Comparison of ENCODE assay signal across 18 cellular contexts in the genomic region with DNA sequence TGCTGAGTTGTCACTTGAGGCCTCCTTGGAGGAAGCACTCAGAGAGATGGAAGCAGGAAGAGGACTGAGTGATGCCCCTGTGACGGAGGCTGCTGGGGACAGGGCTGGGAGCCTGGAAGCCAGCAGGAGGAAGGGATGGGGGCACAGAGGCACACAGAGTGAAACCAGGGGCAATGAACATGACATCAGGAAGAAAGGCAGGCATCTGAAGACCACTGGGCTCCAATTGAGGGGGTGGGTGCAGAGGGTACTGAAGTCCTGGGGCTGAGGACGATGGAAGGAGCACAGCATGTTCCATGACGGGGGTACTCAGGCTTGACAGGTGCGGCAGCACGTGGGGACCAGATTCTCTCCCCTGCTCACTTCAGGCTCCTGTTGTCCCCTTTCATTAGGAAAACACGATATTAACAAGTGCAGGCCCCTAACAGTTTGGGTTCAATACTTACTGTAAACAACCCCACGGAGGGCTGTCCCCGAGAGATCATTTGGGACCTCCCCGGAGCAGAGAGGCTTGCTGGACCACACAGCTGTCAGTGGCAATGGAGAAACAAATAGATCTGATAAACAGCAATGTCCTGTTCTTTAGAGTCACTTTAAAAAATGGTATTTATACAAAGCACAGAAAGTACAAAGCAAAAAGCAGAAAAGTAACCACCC. TPM values are rescaled to one million over a fixed set of nuclear protein-coding genes. Genes with fewer than 3 reads are reported as not detected.
DNase-seq lines count a peak whose midpoint lies in the region; ATAC-seq, FAIRE-seq and TF ChIP-seq lines count a peak whose summit lies in the region.
"Had no signal": no experiment of that assay in that cellular context is flagged by ENCODE, and none has a peak within 500 bp of the region (broad histone marks: within the 10 kb centered on the region; RNA-seq: fewer than 3 reads in every experiment).

No MANE protein-coding gene starts in this region.

- no peak for DNase-seq in K562 (ENCODE audit: extremely low read depth in 1 of 4, low spot score in 3 of 4)
- no peak for DNase-seq in NCI-H2081 (lab: John Stamatoyannopoulos, UW)
- DNase-seq in stimulated activated CD4-positive, alpha-beta T cell treated with anti-CD3 and anti-CD28 coated beads, Interleukin-4, amount 100 ng/mL, for 24 hours = no peak
- DNase-seq: activated CD4-positive, alpha-beta T cell treated with anti-CD3 and anti-CD28 coated beads for 1 hour; brain microvascular endothelial cell; left ventricle myocardium superior; NCI-H510A had no signal

- peak overlapping the region; percentile 55 for H3K4me2 ChIP-seq in DOHH2 (ENCODE audit: low read length)
- no peak overlapping the region for H3K4me2 ChIP-seq in K562 (ENCODE audit: insufficient read depth, low read length)

- H4K20me1 ChIP-seq in DOHH2 (ENCODE audit: control insufficient read depth, insufficient read depth, low read depth, low read length) = peaks cover 10% of the 10 kb centered on the region
- H4K20me1 ChIP-seq in K562 (replicated peaks; ENCODE audit: control insufficient read depth, insufficient read depth, low read length) = no peaks in the 10 kb centered on the region

- H2AFZ ChIP-seq in K562 (ENCODE audit: low read depth, low read length) = no peak overlapping the region

- in situ Hi-C loops in K562 (cut with MboI) = no loop called here

- TF ChIP-seq POLR2A in K562 (conservative IDR thresholded peaks at IDR 0.05) = no peak

- no peak overlapping the region for H3K27ac ChIP-seq in DOHH2 (ENCODE audit: low read depth, low read length)
- H3K27ac ChIP-seq in K562 (ENCODE audit: extremely low read depth, low read depth, low read length) = no peak overlapping the region
- H3K27ac ChIP-seq in neutrophil = peak overlapping the region; percentile 98
- H3K27ac ChIP-seq: brain microvascular endothelial cell had no signal

- POLR2A ChIA-PET in K562 (lab: Yijun Ruan, JAX) = no interaction called here

- no peak for TF ChIP-seq EP300 in K562 (IDR thresholded peaks at IDR 0.05; ENCODE audit: low read length)

- peaks cover 58% of the 10 kb centered on the region for H3K36me3 ChIP-seq in DOHH2 (ENCODE audit: control insufficient read depth, low read length)
- H3K36me3 ChIP-seq in K562 (ENCODE audit: control insufficient read depth, insufficient read depth, low read length) = no peaks in the 10 kb centered on the region
- H3K36me3 ChIP-seq in neutrophil = peaks cover 22% of the 10 kb centered on the region
- H3K36me3 ChIP-seq: brain microvascular endothelial cell had no signal

- TF ChIP-seq CTCF in DOHH2 (IDR thresholded peaks at IDR 0.05; ENCODE audit: low read depth, low read length, poor library complexity, severe bottlenecking) (no peak), K562 (IDR thresholded peaks at IDR 0.05 in 2 of 3, conservative IDR thresholded peaks at IDR 0.05 in 1 of 3; ENCODE audit: insufficient read depth in 2 of 3, low read depth in 1 of 3, low read length in 3 of 3) (no peak), neutrophil (IDR thresholded peaks at IDR 0.05) (no peak)

- H3F3A ChIP-seq in DOHH2 (ENCODE audit: control insufficient read depth, insufficient read depth) = peaks cover 7% of the 10 kb centered on the region

- CTCF ChIA-PET in K562 (lab: Yijun Ruan, JAX; ENCODE audit: low intra/inter-chr PET ratio) = no interaction called here

- H3K4me3 ChIP-seq in DOHH2 (ENCODE audit: low read length) (peak overlapping the region; percentile 18; the same call in 1 of the 2 replicates), K562 (no peak overlapping the region), neutrophil (ENCODE audit: low read depth in 1 of 2, low read length in 1 of 2) (peak overlapping the region in 1 of 2 experiments; percentile 6)

- 40% methylated on average over 9 of the region's 9 CpGs for WGBS in K562 (ENCODE audit: insufficient coverage, low coverage, missing lambda C conversion rate)

- no peaks in the 10 kb centered on the region for H3K9me2 ChIP-seq in DOHH2 (replicated peaks; ENCODE audit: control insufficient read depth, low read length)

- H3K4me1 ChIP-seq in DOHH2 (ENCODE audit: control insufficient read depth, low read length) (peaks cover 67% of the 10 kb centered on the region), K562 (replicated peaks in 1 of 2; ENCODE audit: control insufficient read depth in 2 of 2, insufficient read depth in 2 of 2, low read length in 2 of 2) (peaks cover 0 to 11% of the 10 kb centered on the region in 2 experiments; a peak in 4 of 5 replicates), neutrophil (ENCODE audit: control insufficient read depth in 1 of 2, insufficient read depth in 1 of 2, low read depth in 1 of 2, low read length in 1 of 2) (peaks cover 82 to 86% of the 10 kb centered on the region in 2 experiments)

- FAIRE-seq in K562 (lab: Jason Lieb, UNC) = no peak
- FAIRE-seq: G401.6 had no signal

- H3K27me3 ChIP-seq in DOHH2 (ENCODE audit: control insufficient read depth, low read length) (no peaks in the 10 kb centered on the region), K562 (ENCODE audit: control insufficient read depth in 2 of 2, insufficient read depth in 2 of 2, low read length in 2 of 2) (no peaks in the 10 kb centered on the region), neutrophil (no peaks in the 10 kb centered on the region)
- H3K27me3 ChIP-seq: brain microvascular endothelial cell had no signal

- no peaks in the 10 kb centered on the region for H3K9me1 ChIP-seq in K562 (ENCODE audit: control insufficient read depth, insufficient read depth, low read length)

- no peak overlapping the region for H3K9ac ChIP-seq in K562 (ENCODE audit: insufficient read depth in 1 of 2, low read depth in 2 of 2, low read length in 2 of 2)

- H3K79me2 ChIP-seq in DOHH2 (ENCODE audit: control insufficient read depth, low read length) (peaks cover 90% of the 10 kb centered on the region), K562 (ENCODE audit: control insufficient read depth, insufficient read depth, low read length) (no peaks in the 10 kb centered on the region)

- ATAC-seq in HG02642 (IDR thresholded peaks at IDR 0.05; ENCODE audit: poor library complexity, unreplicated experiment) (peak; percentile 42), K562 (no peak), HG03175 (IDR thresholded peaks at IDR 0.05; ENCODE audit: unreplicated experiment) (no peak), HG02798 (IDR thresholded peaks at IDR 0.05; ENCODE audit: poor library complexity, unreplicated experiment) (no peak)
- ATAC-seq: left ventricle myocardium superior had no signal

- no peak for TF ChIP-seq RAD21 in K562 (CRISPR knock-in tag; conservative IDR thresholded peaks at IDR 0.05 in 1 of 2, IDR thresholded peaks at IDR 0.05 in 1 of 2)

- no TSS peak for BruUV-seq in K562 (replicated peaks; lab: Mats Ljungman, UMichigan)

- intact Hi-C loops in K562 (cut with micrococcal nuclease) = no loop called here

- H3K9me3 ChIP-seq in DOHH2 (ENCODE audit: control insufficient read depth, insufficient read depth, low read length) = 0 out of 2 replicates have a peak, but pooled peaks cover 7% of the 10 kb centered on the region
- H3K9me3 ChIP-seq in K562 (replicated peaks; ENCODE audit: control insufficient read depth, insufficient read depth, low read depth, low read length) = peaks cover 3% of the 10 kb centered on the region; the same call in 1 of the 2 replicates
- no peaks in the 10 kb centered on the region for H3K9me3 ChIP-seq in neutrophil

RNA-seq across cellular contexts. Expression of a gene that starts 8.7 kb away (rescaled TPM):
- 2.4 and 2.7 TPM in 2 replicates for total RNA-seq in K562 (2011; cell fraction: chromatin; rRNA removed; ENCODE audit: low replicate concordance)
- 1.5 and 1.6 TPM in 2 replicates for total RNA-seq in K562 (2011; cell fraction: nucleolus; rRNA removed)
- 1.3 and 3.4 TPM in 2 replicates for total RNA-seq in K562 (2011; cell fraction: nucleoplasm; rRNA removed)
- total RNA-seq in K562 (2014; rRNA removed) = 1.9 and 3.1 TPM in 2 replicates
- total RNA-seq in K562 (2014; rRNA removed; fragmentation: Illumina TruSeq; extraction: Trizol) = 2.3 and 3.9 TPM in 2 replicates
- 4.5 and 6.2 TPM in 2 replicates for total RNA-seq in K562 (2015; rRNA removed; fragmentation: Illumina TruSeq; extraction: Trizol)
- total RNA-seq in K562 (2021) = 4.3 and 5.6 TPM in 2 replicates
- 0.78 and 9.7 TPM in 2 replicates for polyA plus RNA-seq in K562 (2011; rRNA removed)
- polyA plus RNA-seq in K562 (2011; cell fraction: cytosol; rRNA removed) = 0.67 and 4.5 TPM in 2 replicates
- polyA plus RNA-seq in K562 (2011; cell fraction: nucleus; rRNA removed) = 2.0 and 13.9 TPM in 2 replicates
- 3.4 and 7.8 TPM in 2 replicates for polyA plus RNA-seq in K562 (2012)
- polyA plus RNA-seq in K562 (2014; fragmentation: Illumina TruSeq; extraction: Trizol) = 3.7 and 4.2 TPM in 2 replicates
- polyA plus RNA-seq in K562 (2014; fragmentation: Nextera tagmentation; extraction: Ambion mirVana) = under 1 TPM; 0.55 to 0.63 TPM
- 1.9 and 2.2 TPM in 2 replicates for polyA plus RNA-seq in K562 (2014; rRNA removed)
- polyA minus RNA-seq in K562 (2011; rRNA and poly(A)+ RNA removed) = 1.4 and 16.3 TPM in 2 replicates
- 1.5 and 18.9 TPM in 2 replicates for polyA minus RNA-seq in K562 (2011; cell fraction: cytosol; rRNA and poly(A)+ RNA removed)
- polyA minus RNA-seq in K562 (2011; cell fraction: nucleus; rRNA and poly(A)+ RNA removed) = 2.2 and 16.2 TPM in 2 replicates

RNA-seq across cellular contexts. Expression of a gene that starts 36.4 kb away (rescaled TPM):
- not detected in 2 replicates for total RNA-seq in K562 (2011; cell fraction: chromatin; rRNA removed; ENCODE audit: low replicate concordance)
- total RNA-seq in K562 (2011; cell fraction: nucleolus; rRNA removed) = not detected in 2 replicates
- not detected in 2 replicates for total RNA-seq in K562 (2011; cell fraction: nucleoplasm; rRNA removed)
- total RNA-seq in K562 (2014; rRNA removed) (not detected in 2 replicates), K562 (2014; rRNA removed; fragmentation: Illumina TruSeq; extraction: Trizol) (not detected in 2 replicates), K562 (2015; rRNA removed; fragmentation: Illumina TruSeq; extraction: Trizol) (not detected in 2 replicates), K562 (2021) (not detected in 2 replicates)
- polyA plus RNA-seq in K562 (2011; rRNA removed) (not detected in 2 replicates), K562 (2014; fragmentation: Illumina TruSeq; extraction: Trizol) (not detected in 2 replicates), K562 (2014; fragmentation: Nextera tagmentation; extraction: Ambion mirVana) (not detected), K562 (2014; rRNA removed) (not detected in 2 replicates)
- polyA plus RNA-seq in K562 (2011; cell fraction: cytosol; rRNA removed) = not detected in 2 replicates
- polyA plus RNA-seq in K562 (2011; cell fraction: nucleus; rRNA removed) = not detected in 2 replicates
- polyA plus RNA-seq in K562 (2012) = not detected in 2 replicates
- polyA minus RNA-seq in K562 (2011; rRNA and poly(A)+ RNA removed) = not detected in 2 replicates
- not detected in 2 replicates for polyA minus RNA-seq in K562 (2011; cell fraction: cytosol; rRNA and poly(A)+ RNA removed)
- not detected in 2 replicates for polyA minus RNA-seq in K562 (2011; cell fraction: nucleus; rRNA and poly(A)+ RNA removed)
- total RNA-seq: H4, left ventricle myocardium superior, LHCN-M2, myocyte, renal cortical epithelial cell, urinary bladder had no signal
- polyA plus RNA-seq: urinary bladder had no signal

RNA-seq across cellular contexts. Expression of a gene that starts 55.8 kb away (rescaled TPM):
- 0.37 TPM in 1 of 2 replicates, not detected in the other for total RNA-seq in K562 (2011; cell fraction: chromatin; rRNA removed; ENCODE audit: low replicate concordance)
- total RNA-seq in K562 (2011; cell fraction: nucleolus; rRNA removed) = not detected in 2 replicates
- total RNA-seq in K562 (2011; cell fraction: nucleoplasm; rRNA removed) = not detected in 2 replicates
- total RNA-seq in K562 (2014; rRNA removed) (not detected in 2 replicates), K562 (2014; rRNA removed; fragmentation: Illumina TruSeq; extraction: Trizol) (not detected in 2 replicates), K562 (2015; rRNA removed; fragmentation: Illumina TruSeq; extraction: Trizol) (not detected in 2 replicates), K562 (2021) (0.09 and 0.11 TPM in 2 replicates)
- polyA plus RNA-seq in K562 (2011; rRNA removed) (0.12 and 0.17 TPM in 2 replicates), K562 (2014; fragmentation: Illumina TruSeq; extraction: Trizol) (0.07 TPM in 1 of 2 replicates, not detected in the other), K562 (2014; fragmentation: Nextera tagmentation; extraction: Ambion mirVana) (not detected), K562 (2014; rRNA removed) (0.08 TPM in 1 of 2 replicates, not detected in the other)
- 0.06 and 0.10 TPM in 2 replicates for polyA plus RNA-seq in K562 (2011; cell fraction: cytosol; rRNA removed)
- 0.32 and 0.51 TPM in 2 replicates for polyA plus RNA-seq in K562 (2011; cell fraction: nucleus; rRNA removed)
- 0.20 and 0.28 TPM in 2 replicates for polyA plus RNA-seq in K562 (2012)
- polyA minus RNA-seq in K562 (2011; rRNA and poly(A)+ RNA removed) = 0.63 TPM in 1 of 2 replicates, not detected in the other
- not detected in 2 replicates for polyA minus RNA-seq in K562 (2011; cell fraction: cytosol; rRNA and poly(A)+ RNA removed)
- not detected in 2 replicates for polyA minus RNA-seq in K562 (2011; cell fraction: nucleus; rRNA and poly(A)+ RNA removed)
- total RNA-seq: left ventricle myocardium superior had no signal
